Comparison of ENCODE assay signal across 11 cellular contexts in the genomic region with DNA sequence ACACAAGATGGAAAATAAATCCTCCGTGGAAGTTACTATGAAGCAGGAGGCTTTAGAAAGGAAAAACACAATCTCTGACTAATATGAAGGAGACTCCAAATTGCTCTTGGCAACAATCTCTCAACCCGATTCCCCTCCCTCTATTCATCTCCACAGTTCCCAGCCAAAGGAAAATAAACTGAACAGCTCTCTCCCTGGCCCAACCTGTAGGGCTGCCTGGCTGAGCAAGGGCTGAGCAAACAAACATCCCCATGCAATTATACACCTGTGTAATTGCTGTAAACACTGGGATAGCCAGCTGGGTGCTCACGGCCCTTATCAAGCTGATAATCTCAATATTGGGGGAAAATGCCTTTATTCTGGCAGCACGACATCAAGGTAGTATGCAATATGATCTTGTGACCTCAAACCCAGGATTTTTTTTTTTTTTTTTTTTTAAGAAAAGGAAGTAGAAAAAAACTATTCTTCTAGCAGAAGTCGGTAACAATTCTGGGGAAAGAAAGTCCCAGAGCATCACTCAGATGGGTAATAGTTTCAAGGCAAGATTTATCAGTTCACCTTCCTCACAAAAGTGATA.
DNase-seq lines count a peak whose midpoint lies in the region; ATAC-seq and TF ChIP-seq lines count a peak whose summit lies in the region.
"Had no signal": no experiment of that assay in that cellular context is flagged by ENCODE, and none has a peak within 500 bp of the region (broad histone marks: within the 10 kb centered on the region; RNA-seq: fewer than 3 reads in every experiment).

No MANE protein-coding gene starts in this region.

- H3K4me1 ChIP-seq in adrenal gland (replicated peaks in 1 of 2), result peaks cover 27 to 43% of the 10 kb centered on the region in 2 donors

- no TSS peak for BruUV-seq in Calu3 (replicated peaks; lab: Mats Ljungman, UMichigan)

- intact Hi-C loops in Calu3 (cut with micrococcal nuclease; ENCODE audit: unreplicated experiment), result no loop called here
- intact Hi-C loops in adrenal gland (cut with DNase I), result loop anchor here in 1 of 2 donors (10.0 kb wide), 1 partner anchor 311 kb away; no protein-coding TSS in a partner anchor

- no peaks in the 10 kb centered on the region for H3K9me3 ChIP-seq in adrenal gland (replicated peaks in 1 of 3)
- H3K9me3 ChIP-seq: psoas muscle had no signal

- H3K36me3 Mint-ChIP-seq in Calu3 (ENCODE audit: insufficient read depth, unreplicated experiment), result no peaks in the 10 kb centered on the region

- no peak overlapping the region for H3K27ac Mint-ChIP-seq in Calu3 (ENCODE audit: unreplicated experiment)
- H3K27ac Mint-ChIP-seq: activated T-helper 17 cell treated with anti-CD3 and anti-CD28 coated beads, Interleukin-2, amount 50 U/mL, for 72 hours had no signal

- CTCF ChIA-PET in Calu3 (lab: Charles Lee), result interaction anchor here (0.7 kb wide), 4 partner anchors 9 to 507 kb away, joined by 3 to 6 read pairs (median 4); no protein-coding TSS in a partner anchor

- no peaks in the 10 kb centered on the region for H3K9me3 Mint-ChIP-seq in Calu3 (ENCODE audit: low read depth, unreplicated experiment)
- H3K9me3 Mint-ChIP-seq: activated T-helper 17 cell treated with anti-CD3 and anti-CD28 coated beads, Interleukin-2, amount 50 U/mL, for 72 hours had no signal

- peaks cover 9% of the 10 kb centered on the region for H3K4me1 Mint-ChIP-seq in Calu3 (ENCODE audit: low read depth, unreplicated experiment)

- no peaks in the 10 kb centered on the region for H3K36me3 ChIP-seq in adrenal gland (replicated peaks in 1 of 2)

- TF ChIP-seq CTCF in Calu3 (IDR thresholded peaks at IDR 0.05; ENCODE audit: unreplicated experiment), result no peak
- peak in 4 of 6 experiments; percentile 10 to 29 (median 17) for TF ChIP-seq CTCF in adrenal gland (IDR thresholded peaks at IDR 0.05)

- 12 to 26% (median 24%) methylated on average over 5 of the region's 5 CpGs for WGBS in adrenal gland, 4 donors

- no peak overlapping the region for H3K4me3 Mint-ChIP-seq in Calu3 (ENCODE audit: low read depth, unreplicated experiment)
- H3K4me3 Mint-ChIP-seq: activated T-helper 17 cell treated with anti-CD3 and anti-CD28 coated beads, Interleukin-2, amount 50 U/mL, for 72 hours had no signal

- no peak overlapping the region for H3K4me3 ChIP-seq in adrenal gland
- H3K4me3 ChIP-seq: psoas muscle had no signal

- H3K27me3 Mint-ChIP-seq in Calu3 (ENCODE audit: unreplicated experiment), result peaks cover 92% of the 10 kb centered on the region

- no peak for TF ChIP-seq POLR2A in adrenal gland (IDR thresholded peaks at IDR 0.05)

- H3K27me3 ChIP-seq in adrenal gland, result no peaks in the 10 kb centered on the region

- peak overlapping the region; percentile 59 to 90 (median 78) for H3K27ac ChIP-seq in adrenal gland
- H3K27ac ChIP-seq: psoas muscle had no signal

- ATAC-seq in HG03139 (IDR thresholded peaks at IDR 0.05; ENCODE audit: unreplicated experiment), result no peak
- no peak for ATAC-seq in SK-N-SH treated with all-trans-retinoic acid at 6 μM for 48 hours
- ATAC-seq: psoas muscle had no signal

- DNase-seq in Calu3 (peak; percentile 24), NCI-H187 treated with DMSO at 0.1 percent for 48 hours (lab: John Stamatoyannopoulos, UW) (peak; percentile 56), adrenal gland (peak in 4 of 7 donors; percentile 41 to 57 (median 50)), medulla oblongata (ENCODE audit: extremely low spot score) (peak; percentile 33), NCI-H1694 treated with DMSO at 0.1 percent for 48 hours (lab: John Stamatoyannopoulos, UW) (no peak), kidney tubule cell (ENCODE audit: low spot score) (no peak)
- DNase-seq: psoas muscle, T-helper 9 cell had no signal

TF ChIP-seq in SK-N-SH treated with all-trans-retinoic acid at 6 μM for 48 hours, 23 proteins besides CTCF, POLR2A, EP300 and RAD21:
- TF ChIP-seq TOX (CRISPR knock-in tag; IDR thresholded peaks at IDR 0.05; ENCODE audit: borderline replicate concordance) (no peak), ESRRG (CRISPR knock-in tag; IDR thresholded peaks at IDR 0.05) (no peak)
- TF ChIP-seq, protein P1, sequence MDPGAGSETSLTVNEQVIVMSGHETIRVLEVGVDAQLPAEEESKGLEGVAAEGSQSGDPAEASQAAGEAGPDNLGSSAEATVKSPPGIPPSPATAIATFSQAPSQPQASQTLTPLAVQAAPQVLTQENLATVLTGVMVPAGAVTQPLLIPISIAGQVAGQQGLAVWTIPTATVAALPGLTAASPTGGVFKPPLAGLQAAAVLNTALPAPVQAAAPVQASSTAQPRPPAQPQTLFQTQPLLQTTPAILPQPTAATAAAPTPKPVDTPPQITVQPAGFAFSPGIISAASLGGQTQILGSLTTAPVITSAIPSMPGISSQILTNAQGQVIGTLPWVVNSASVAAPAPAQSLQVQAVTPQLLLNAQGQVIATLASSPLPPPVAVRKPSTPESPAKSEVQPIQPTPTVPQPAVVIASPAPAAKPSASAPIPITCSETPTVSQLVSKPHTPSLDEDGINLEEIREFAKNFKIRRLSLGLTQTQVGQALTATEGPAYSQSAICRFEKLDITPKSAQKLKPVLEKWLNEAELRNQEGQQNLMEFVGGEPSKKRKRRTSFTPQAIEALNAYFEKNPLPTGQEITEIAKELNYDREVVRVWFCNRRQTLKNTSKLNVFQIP (CRISPR knock-in tag; IDR thresholded peaks at IDR 0.05; ENCODE audit: borderline replicate concordance, low read depth), result no peak

Comparison
In these comparisons a context has a peak if more than half of its experiments do, and no peak if none do; other contexts are left out.
1. DNase-seq: peak in Calu3 (single experiment), NCI-H187 treated with DMSO at 0.1 percent for 48 hours (single experiment), adrenal gland (4 of 7) and medulla oblongata (single experiment); none in NCI-H1694 treated with DMSO at 0.1 percent for 48 hours (single experiment) and kidney tubule cell (single experiment).